17 cellular contexts compared by ENCODE assay signal in the genomic region with DNA sequence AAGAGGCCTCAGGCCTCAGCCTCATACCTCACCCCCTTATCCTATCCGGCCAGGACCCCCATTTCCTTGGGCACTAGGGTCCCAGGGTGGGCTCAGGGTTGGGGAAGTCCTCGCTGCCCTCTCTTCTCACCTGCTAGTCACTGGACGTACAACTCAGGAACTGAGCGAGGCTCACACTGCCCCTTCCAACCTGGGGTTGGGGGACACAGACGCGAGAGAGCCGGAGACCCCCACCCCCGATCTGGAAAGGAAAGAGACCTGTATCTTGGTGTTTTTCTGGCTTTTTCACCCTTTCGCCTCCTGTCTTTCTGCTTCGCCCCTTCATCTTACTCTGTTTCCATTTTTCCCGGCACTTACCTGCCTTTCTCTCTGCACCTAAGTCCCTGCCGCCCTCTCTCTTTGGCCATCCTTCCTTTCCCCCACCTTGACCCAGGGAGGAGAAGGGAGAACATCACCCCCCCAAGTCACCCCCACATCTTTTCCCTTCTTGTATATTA. TPM values are rescaled to one million over a fixed set of nuclear protein-coding genes. Genes with fewer than 3 reads are reported as not detected.
DNase-seq lines count a peak whose midpoint lies in the region; ATAC-seq, FAIRE-seq and TF ChIP-seq lines count a peak whose summit lies in the region.
"Had no signal": no experiment of that assay in that cellular context is flagged by ENCODE, and none has a peak within 500 bp of the region (broad histone marks: within the 10 kb centered on the region; RNA-seq: fewer than 3 reads in every experiment).

No MANE protein-coding gene starts in this region.

- no peak for FAIRE-seq in A549 (lab: Jason Lieb, UNC)
- FAIRE-seq: endometrium had no signal

- H4K20me1 ChIP-seq in neural progenitor cell (ENCODE audit: low read depth): no peaks in the 10 kb centered on the region

- TF ChIP-seq EP300 in A549 (IDR thresholded peaks at IDR 0.05): no peak

- TF ChIP-seq POLR2A in A549 (IDR thresholded peaks at IDR 0.05; ENCODE audit: low read length): no peak

- H3K27me3 Mint-ChIP-seq in Calu3 (ENCODE audit: unreplicated experiment) (no peaks in the 10 kb centered on the region), WTC11 (ENCODE audit: low read depth) (no peaks in the 10 kb centered on the region), neural progenitor cell (ENCODE audit: insufficient read depth, low read depth) (peaks cover 7% of the 10 kb centered on the region)

- H3K4me1 Mint-ChIP-seq in Calu3 (ENCODE audit: low read depth, unreplicated experiment): peaks cover 8% of the 10 kb centered on the region
- peaks cover 18% of the 10 kb centered on the region for H3K4me1 Mint-ChIP-seq in WTC11
- peaks cover 8% of the 10 kb centered on the region for H3K4me1 Mint-ChIP-seq in neural progenitor cell

- H3K27me3 ChIP-seq in foreskin keratinocyte: no peaks in the 10 kb centered on the region
- H3K27me3 ChIP-seq in neural progenitor cell: no peaks in the 10 kb centered on the region
- H3K27me3 ChIP-seq: brain microvascular endothelial cell had no signal

- H2AFZ ChIP-seq in neural progenitor cell (replicated peaks): no peak overlapping the region

- no peak overlapping the region for H3K4me2 ChIP-seq in A549
- H3K4me2 ChIP-seq in neural progenitor cell: no peak overlapping the region

- no peaks in the 10 kb centered on the region for H3K36me3 ChIP-seq in neural progenitor cell

- peaks cover 16% of the 10 kb centered on the region for H3F3A ChIP-seq in neural progenitor cell (ENCODE audit: low read depth)

- peaks cover 35% of the 10 kb centered on the region for H3K4me1 ChIP-seq in A549
- H3K4me1 ChIP-seq in foreskin keratinocyte: no peaks in the 10 kb centered on the region
- no peaks in the 10 kb centered on the region for H3K4me1 ChIP-seq in neural progenitor cell

- no peak for TF ChIP-seq RAD21 in A549 (conservative IDR thresholded peaks at IDR 0.05 in 1 of 2, IDR thresholded peaks at IDR 0.05 in 1 of 2)

- no TSS peak for BruUV-seq in Calu3 (replicated peaks; lab: Mats Ljungman, UMichigan)

- H3K4me3 ChIP-seq in A549 (no peak overlapping the region), neural progenitor cell (no peak overlapping the region)
- H3K4me3 ChIP-seq: prostate gland had no signal

- H3K36me3 Mint-ChIP-seq in Calu3 (ENCODE audit: insufficient read depth, unreplicated experiment) (peaks cover 90% of the 10 kb centered on the region), WTC11 (peaks cover 19% of the 10 kb centered on the region), neural progenitor cell (peaks cover 13% of the 10 kb centered on the region)

- no peak overlapping the region; a peak in 1 of 6 replicates for H3K27ac ChIP-seq in A549
- no peak overlapping the region for H3K27ac ChIP-seq in foreskin keratinocyte
- H3K27ac ChIP-seq in neural progenitor cell: no peak overlapping the region
- H3K27ac ChIP-seq: brain microvascular endothelial cell, prostate gland had no signal

- POLR2A ChIA-PET in A549 (lab: Yijun Ruan, JAX) (no interaction called here), WTC11 (lab: Charles Lee) (no interaction called here)

- WGBS in A549 (ENCODE audit: missing lambda C conversion rate): 89% methylated on average over 12 of the region's 12 CpGs

- H3K9me3 ChIP-seq in A549 (no peaks in the 10 kb centered on the region), neural progenitor cell (ENCODE audit: low read depth) (no peaks in the 10 kb centered on the region)
- H3K9me3 ChIP-seq: prostate gland had no signal

- intact Hi-C loops in Calu3 (cut with micrococcal nuclease; ENCODE audit: unreplicated experiment): no loop called here

- CTCF ChIA-PET in A549 (lab: Yijun Ruan, JAX): interaction anchor here (10.7 kb wide), 1 partner anchor 25 kb away, joined by 271 read pairs; no protein-coding TSS in a partner anchor
- CTCF ChIA-PET in Calu3 (lab: Charles Lee): no interaction called here
- CTCF ChIA-PET in WTC11 (lab: Charles Lee): no interaction called here

- H3K79me2 ChIP-seq in neural progenitor cell (ENCODE audit: low read depth): no peaks in the 10 kb centered on the region

- peak in 1 of 2 experiments; percentile 45 for DNase-seq in A549 (ENCODE audit: low read depth in 1 of 2, low spot score in 1 of 2)
- no peak for DNase-seq in Calu3
- DNase-seq in WTC11 (ENCODE audit: low spot score): no peak
- DNase-seq in foreskin keratinocyte: peak in 1 of 2 donors; percentile 52
- DNase-seq in epidermal melanocyte (ENCODE audit: insufficient read length, low spot score): no peak
- no peak for DNase-seq in iPS-NIHi11 (ENCODE audit: low spot score)
- no peak for DNase-seq in neural progenitor cell (ENCODE audit: low spot score)
- DNase-seq: activated CD4-positive, alpha-beta T cell treated with anti-CD3 and anti-CD28 coated beads for 4 hours; brain microvascular endothelial cell; NCI-H2029 treated with DMSO at 0.1 percent for 48 hours; NCI-H82; RPMI8226; substantia nigra; T-helper 9 cell had no signal

- H3K9ac ChIP-seq in neural progenitor cell: no peak overlapping the region

- H3K9me3 Mint-ChIP-seq in Calu3 (ENCODE audit: low read depth, unreplicated experiment): no peaks in the 10 kb centered on the region
- no peaks in the 10 kb centered on the region for H3K9me3 Mint-ChIP-seq in WTC11
- H3K9me3 Mint-ChIP-seq in neural progenitor cell: no peaks in the 10 kb centered on the region

- no peak for TF ChIP-seq CTCF in A549 (IDR thresholded peaks at IDR 0.05)
- no peak for TF ChIP-seq CTCF in Calu3 (IDR thresholded peaks at IDR 0.05; ENCODE audit: unreplicated experiment)
- no peak for TF ChIP-seq CTCF in WTC11 (IDR thresholded peaks at IDR 0.05)
- TF ChIP-seq CTCF in foreskin keratinocyte (conservative IDR thresholded peaks at IDR 0.05): peak; percentile 29
- TF ChIP-seq CTCF in neural progenitor cell (IDR thresholded peaks at IDR 0.05): no peak

- H3K4me3 Mint-ChIP-seq in Calu3 (ENCODE audit: low read depth, unreplicated experiment) (no peak overlapping the region), WTC11 (no peak overlapping the region), neural progenitor cell (no peak overlapping the region)

- ATAC-seq in A549: no peak; a peak in 1 of 6 replicates
- no peak for ATAC-seq in WTC11
- no peak for ATAC-seq in foreskin keratinocyte
- no peak for ATAC-seq in HG03460 (IDR thresholded peaks at IDR 0.05; ENCODE audit: unreplicated experiment)

- peak overlapping the region; percentile 89 for H3K27ac Mint-ChIP-seq in Calu3 (ENCODE audit: unreplicated experiment)
- peak overlapping the region; percentile 32; the same call in 1 of the 2 replicates for H3K27ac Mint-ChIP-seq in WTC11
- H3K27ac Mint-ChIP-seq in neural progenitor cell: no peak overlapping the region

TF ChIP-seq in A549, 52 proteins besides CTCF, POLR2A, EP300 and RAD21 (continues in another document):
- TF ChIP-seq, protein P1, sequence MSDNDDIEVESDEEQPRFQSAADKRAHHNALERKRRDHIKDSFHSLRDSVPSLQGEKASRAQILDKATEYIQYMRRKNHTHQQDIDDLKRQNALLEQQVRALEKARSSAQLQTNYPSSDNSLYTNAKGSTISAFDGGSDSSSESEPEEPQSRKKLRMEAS (IDR thresholded peaks at IDR 0.05): no peak
- peak; percentile 83 for TF ChIP-seq EHF (CRISPR knock-in tag; IDR thresholded peaks at IDR 0.05)

TF ChIP-seq in WTC11, 78 proteins besides CTCF, POLR2A, EP300 and RAD21 (continues in another document):
- TF ChIP-seq EMX1 (CRISPR knock-in tag; IDR thresholded peaks at IDR 0.05): no peak
- TF ChIP-seq, protein P2, sequence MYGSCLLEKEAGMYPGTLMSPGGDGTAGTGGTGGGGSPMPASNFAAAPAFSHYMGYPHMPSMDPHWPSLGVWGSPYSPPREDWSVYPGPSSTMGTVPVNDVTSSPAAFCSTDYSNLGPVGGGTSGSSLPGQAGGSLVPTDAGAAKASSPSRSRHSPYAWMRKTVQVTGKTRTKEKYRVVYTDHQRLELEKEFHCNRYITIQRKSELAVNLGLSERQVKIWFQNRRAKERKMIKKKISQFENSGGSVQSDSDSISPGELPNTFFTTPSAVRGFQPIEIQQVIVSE (CRISPR knock-in tag; IDR thresholded peaks at IDR 0.05; ENCODE audit: borderline replicate concordance): no peak

RNA-seq across cellular contexts. Expression of a gene that starts 36.4 kb away (rescaled TPM):
- 1.6 and 1.7 TPM in 2 replicates for polyA plus RNA-seq in A549 (2011; rRNA removed)
- 3.0 and 4.5 TPM in 2 replicates for polyA plus RNA-seq in A549 (2012; cell fraction: cytosol; rRNA removed)
- 6.2 and 8.3 TPM in 2 replicates for polyA plus RNA-seq in A549 (2012; cell fraction: nucleus; rRNA removed)
- polyA plus RNA-seq in A549 (2017; fragmentation: RNase III; extraction: RNeasy Plus Mini Kit Qiagen cat#74134 plus additional on column Dnase treatment): 3.4 to 3.9 TPM (median 3.7 TPM) in 3 replicates
- polyA minus RNA-seq in A549 (2011; rRNA and poly(A)+ RNA removed): 2.6 and 3.2 TPM in 2 replicates
- 10.7 and 11.5 TPM in 2 replicates for total RNA-seq in Calu3 (2022)
- 33.4 to 35.5 TPM (median 34.2 TPM) in 3 replicates for total RNA-seq in WTC11 (2021)
- total RNA-seq in foreskin keratinocyte: 4.3 and 5.6 TPM in 2 replicates
- 2.1 and 3.1 TPM in 2 replicates for polyA plus RNA-seq in foreskin keratinocyte
- 6.7 and 20.4 TPM in 2 replicates for total RNA-seq in neural progenitor cell (ENCODE audit: low replicate concordance)

RNA-seq across cellular contexts. Expression of a gene that starts 45.3 kb away (rescaled TPM):
- polyA plus RNA-seq in A549 (2011; rRNA removed) (0.31 and 0.53 TPM in 2 replicates), A549 (2017; fragmentation: RNase III; extraction: RNeasy Plus Mini Kit Qiagen cat#74134 plus additional on column Dnase treatment) (0.78 to 1.2 TPM (median 1.1 TPM) in 3 replicates), foreskin keratinocyte (0.64 and 1.3 TPM in 2 replicates)
- 0.79 and 1.8 TPM in 2 replicates for polyA plus RNA-seq in A549 (2012; cell fraction: cytosol; rRNA removed)
- polyA plus RNA-seq in A549 (2012; cell fraction: nucleus; rRNA removed): 2.4 and 2.7 TPM in 2 replicates
- not detected in 2 replicates for polyA minus RNA-seq in A549 (2011; rRNA and poly(A)+ RNA removed)
- total RNA-seq in Calu3 (2022) (1.2 TPM in 1 of 2 replicates, not detected in the other), WTC11 (2021) (0.66 to 1.1 TPM (median 0.71 TPM) in 3 replicates), foreskin keratinocyte (0.56 and 1.2 TPM in 2 replicates), neural progenitor cell (ENCODE audit: low replicate concordance) (not detected in 2 replicates)

RNA-seq across cellular contexts. Expression of a gene that starts 57.4 kb away (rescaled TPM):
- polyA plus RNA-seq in A549 (2011; rRNA removed) (105 and 131 TPM in 2 replicates), A549 (2017; fragmentation: RNase III; extraction: RNeasy Plus Mini Kit Qiagen cat#74134 plus additional on column Dnase treatment) (143 to 146 TPM (median 144 TPM) in 3 replicates), foreskin keratinocyte (228 and 252 TPM in 2 replicates)
- polyA plus RNA-seq in A549 (2012; cell fraction: cytosol; rRNA removed): 250 and 295 TPM in 2 replicates
- 108 and 158 TPM in 2 replicates for polyA plus RNA-seq in A549 (2012; cell fraction: nucleus; rRNA removed)
- polyA minus RNA-seq in A549 (2011; rRNA and poly(A)+ RNA removed): 111 and 148 TPM in 2 replicates
- total RNA-seq in Calu3 (2022) (59.4 and 66.4 TPM in 2 replicates), WTC11 (2021) (102 to 112 TPM (median 110 TPM) in 3 replicates), foreskin keratinocyte (189 and 192 TPM in 2 replicates), neural progenitor cell (ENCODE audit: low replicate concordance) (88.2 and 95.6 TPM in 2 replicates)
